9 cellular contexts compared by ENCODE assay signal in genomic region chr20:49982072-49982345, GRCh38. TPM values are rescaled to one million over a fixed set of nuclear protein-coding genes. Genes with fewer than 3 reads are reported as not detected.
DNase-seq lines count a peak whose midpoint lies in the region; ATAC-seq and TF ChIP-seq lines count a peak whose summit lies in the region.
"Had no signal": no experiment of that assay in that cellular context is flagged by ENCODE, and none has a peak within 500 bp of the region (broad histone marks: within the 10 kb centered on the region; RNA-seq: fewer than 3 reads in every experiment).

No MANE protein-coding gene starts in this region.

- no peak for DNase-seq in activated T-cell treated with anti-CD3 and anti-CD28 coated beads, Interleukin-2, amount 50 U/mL, for 72 hours
- DNase-seq in activated T-cell treated with anti-CD3 and anti-CD28 coated beads, Interleukin-2, amount 50 U/mL, for 48 hours = no peak
- DNase-seq in activated naive CD8-positive, alpha-beta T cell treated with anti-CD3 and anti-CD28 coated beads, Interleukin-2, amount 50 U/mL, for 24 hours = no peak
- DNase-seq in right lobe of liver (peak in 2 of 3 donors; percentile 31 to 56), transverse colon (no peak), GF-D8 (lab: John Stamatoyannopoulos, UW) (no peak), NCI-H1417 (lab: John Stamatoyannopoulos, UW) (no peak)

- in situ Hi-C loops in transverse colon (cut with MboI; ENCODE audit: low pct_ligation_motif_present in 1 of 4, low pct_unique_long_range_greater_than_20kb in 1 of 4, low sequenced_read_pairs in 3 of 4) = loop anchor here in 3 of 4 donors (5.0 kb wide), 1 partner anchor 90 kb away; no protein-coding TSS in a partner anchor

- H3K27ac ChIP-seq in right lobe of liver (peak overlapping the region in 2 of 3 donors; percentile 22 to 33), transverse colon (peak overlapping the region in 3 of 4 donors; percentile 35 to 58 (median 58))
- H3K27ac ChIP-seq: epithelial cell of prostate had no signal

- H3K27ac Mint-ChIP-seq in activated T-cell treated with anti-CD3 and anti-CD28 coated beads, Interleukin-2, amount 50 U/mL, for 72 hours = no peak overlapping the region
- peak overlapping the region; percentile 74 for H3K27ac Mint-ChIP-seq in activated naive CD8-positive, alpha-beta T cell treated with anti-CD3 and anti-CD28 coated beads, Interleukin-2, amount 50 U/mL, for 24 hours

- H3K9me3 Mint-ChIP-seq in activated T-cell treated with anti-CD3 and anti-CD28 coated beads, Interleukin-2, amount 50 U/mL, for 72 hours = no peaks in the 10 kb centered on the region
- no peaks in the 10 kb centered on the region for H3K9me3 Mint-ChIP-seq in activated naive CD8-positive, alpha-beta T cell treated with anti-CD3 and anti-CD28 coated beads, Interleukin-2, amount 50 U/mL, for 24 hours

- peaks cover 32% of the 10 kb centered on the region for H3K27me3 Mint-ChIP-seq in activated T-cell treated with anti-CD3 and anti-CD28 coated beads, Interleukin-2, amount 50 U/mL, for 72 hours (ENCODE audit: low read depth)
- H3K27me3 Mint-ChIP-seq in activated naive CD8-positive, alpha-beta T cell treated with anti-CD3 and anti-CD28 coated beads, Interleukin-2, amount 50 U/mL, for 24 hours = peaks cover 12% of the 10 kb centered on the region

- no peaks in the 10 kb centered on the region for H3K27me3 ChIP-seq in right lobe of liver
- peaks cover 11% of the 10 kb centered on the region for H3K27me3 ChIP-seq in transverse colon

- TF ChIP-seq POLR2A in right lobe of liver (IDR thresholded peaks at IDR 0.05) (no peak), transverse colon (IDR thresholded peaks at IDR 0.05) (no peak)

- no peak for TF ChIP-seq EP300 in transverse colon (IDR thresholded peaks at IDR 0.05; ENCODE audit: low read depth)

- H3K4me1 ChIP-seq in right lobe of liver = peaks cover 0 to 19% (median 3%) of the 10 kb centered on the region in 4 donors
- H3K4me1 ChIP-seq in transverse colon = peaks cover 17 to 52% (median 27%) of the 10 kb centered on the region in 4 donors

- intact Hi-C loops in right lobe of liver (cut with DNase I) = loop anchor here (5.0 kb wide), 2 partner anchors 85 to 90 kb away; no protein-coding TSS in a partner anchor
- intact Hi-C loops in transverse colon (cut with DNase I; ENCODE audit: low total_unique reads) = loop anchor here (2.0 kb wide), 1 partner anchor 89 kb away; no protein-coding TSS in a partner anchor

- H3K36me3 ChIP-seq in right lobe of liver (no peaks in the 10 kb centered on the region), transverse colon (no peaks in the 10 kb centered on the region)

- peak overlapping the region in 1 of 3 donors; percentile 46 for H3K4me3 ChIP-seq in right lobe of liver
- peak overlapping the region in 2 of 4 donors; percentile 35 to 53 for H3K4me3 ChIP-seq in transverse colon

- 13% methylated on average over 12 of the region's 12 CpGs for WGBS in right lobe of liver (ENCODE audit: insufficient coverage, low coverage, low lambda C conversion rate, missing lambda C conversion rate)
- WGBS in transverse colon (ENCODE audit: low coverage in 1 of 2), 2 donors = 31 to 54% methylated on average over 9 to 12 of the region's 12 CpGs

- H3K36me3 Mint-ChIP-seq in activated T-cell treated with anti-CD3 and anti-CD28 coated beads, Interleukin-2, amount 50 U/mL, for 72 hours (ENCODE audit: insufficient read depth in 2 of 2) = no peaks in the 10 kb centered on the region
- no peaks in the 10 kb centered on the region for H3K36me3 Mint-ChIP-seq in activated naive CD8-positive, alpha-beta T cell treated with anti-CD3 and anti-CD28 coated beads, Interleukin-2, amount 50 U/mL, for 24 hours (ENCODE audit: low read depth)

- peak overlapping the region; percentile 81 to 82 for H3K4me3 Mint-ChIP-seq in activated T-cell treated with anti-CD3 and anti-CD28 coated beads, Interleukin-2, amount 50 U/mL, for 72 hours
- peak overlapping the region; percentile 48 for H3K4me3 Mint-ChIP-seq in activated naive CD8-positive, alpha-beta T cell treated with anti-CD3 and anti-CD28 coated beads, Interleukin-2, amount 50 U/mL, for 24 hours

- no peaks in the 10 kb centered on the region for H3K9me3 ChIP-seq in right lobe of liver
- no peaks in the 10 kb centered on the region for H3K9me3 ChIP-seq in transverse colon

- peaks cover 32% of the 10 kb centered on the region for H3K4me1 Mint-ChIP-seq in activated T-cell treated with anti-CD3 and anti-CD28 coated beads, Interleukin-2, amount 50 U/mL, for 72 hours (ENCODE audit: low read depth)
- peaks cover 39% of the 10 kb centered on the region for H3K4me1 Mint-ChIP-seq in activated naive CD8-positive, alpha-beta T cell treated with anti-CD3 and anti-CD28 coated beads, Interleukin-2, amount 50 U/mL, for 24 hours

- no peak for ATAC-seq in activated T-cell treated with anti-CD3 and anti-CD28 coated beads, Interleukin-2, amount 50 U/mL, for 72 hours (replicated peaks in 1 of 2)
- ATAC-seq in activated naive CD8-positive, alpha-beta T cell treated with anti-CD3 and anti-CD28 coated beads, Interleukin-2, amount 50 U/mL, for 24 hours = no peak
- ATAC-seq in right lobe of liver (peak in 1 of 4 donors; percentile 6), GM21526 (IDR thresholded peaks at IDR 0.05; ENCODE audit: low FRiP score, unreplicated experiment) (no peak)

- TF ChIP-seq CTCF in right lobe of liver (IDR thresholded peaks at IDR 0.05) = no peak
- no peak for TF ChIP-seq CTCF in transverse colon (IDR thresholded peaks at IDR 0.05)

RNA-seq across cellular contexts. Expression of gene SNAI1, which starts 0.8 kb away (rescaled TPM):
- 1 to 10 TPM; 1.3 TPM for total RNA-seq in activated T-cell treated with anti-CD3 and anti-CD28 coated beads, Interleukin-2, amount 50 U/mL, for 72 hours
- total RNA-seq in right lobe of liver (1 to 10 TPM in 4 of 6 experiments, under 1 TPM in 2; 0.73 to 1.9 (median 1.1) TPM), transverse colon (under 1 TPM in 3 of 4 donors, not detected in 1; 0.32 to 0.41 (median 0.40) TPM)

RNA-seq across cellular contexts. Expression of gene RNF114, which starts 45.8 kb away (rescaled TPM):
- 100 to 1,000 TPM in 1 of 2 donors, 10 to 100 TPM in 1; 99.2 to 113 TPM for total RNA-seq in activated T-cell treated with anti-CD3 and anti-CD28 coated beads, Interleukin-2, amount 50 U/mL, for 72 hours
- total RNA-seq in right lobe of liver = 100 to 1,000 TPM in 1 of 6 experiments, 10 to 100 TPM in 5; 38.6 to 113 (median 44.9) TPM
- total RNA-seq in transverse colon = 100 to 1,000 TPM; 108 to 271 (median 217) TPM

Comparison
In these comparisons a context has a peak if more than half of its experiments do, and no peak if none do; other contexts are left out.
1. DNase-seq: peak in right lobe of liver (2 of 3); none in activated T-cell treated with anti-CD3 and anti-CD28 coated beads, Interleukin-2, amount 50 U/mL, for 72 hours (0 of 2), activated T-cell treated with anti-CD3 and anti-CD28 coated beads, Interleukin-2, amount 50 U/mL, for 48 hours (0 of 2), activated naive CD8-positive, alpha-beta T cell treated with anti-CD3 and anti-CD28 coated beads, Interleukin-2, amount 50 U/mL, for 24 hours (single experiment), transverse colon (single experiment), GF-D8 (single experiment) and NCI-H1417 (0 of 3).